14 cellular contexts compared by ENCODE assay signal in genomic region chr4:2432991-2433530, GRCh38. TPM values are rescaled to one million over a fixed set of nuclear protein-coding genes. Genes with fewer than 3 reads are reported as not detected.
DNase-seq lines count a peak whose midpoint lies in the region; ATAC-seq and TF ChIP-seq lines count a peak whose summit lies in the region.
"Had no signal": no experiment of that assay in that cellular context is flagged by ENCODE, and none has a peak within 500 bp of the region (broad histone marks: within the 10 kb centered on the region; RNA-seq: fewer than 3 reads in every experiment).

No MANE protein-coding gene starts in this region.

- H3K27ac Mint-ChIP-seq in CD8-positive, alpha-beta T cell, result no peak overlapping the region

- H3K9me3 Mint-ChIP-seq in CD8-positive, alpha-beta T cell, result no peaks in the 10 kb centered on the region
- H3K9me3 Mint-ChIP-seq: naive thymus-derived CD8-positive, alpha-beta T cell had no signal

- H3K9me3 ChIP-seq in heart left ventricle, result no peaks in the 10 kb centered on the region
- no peaks in the 10 kb centered on the region for H3K9me3 ChIP-seq in upper lobe of right lung
- no peaks in the 10 kb centered on the region for H3K9me3 ChIP-seq in CD8-positive, alpha-beta T cell (ENCODE audit: low read length)
- H3K9me3 ChIP-seq: stomach had no signal

- POLR2A ChIA-PET in CD8-positive, alpha-beta T cell (lab: Charles Lee), result no interaction called here

- H3K36me3 ChIP-seq in heart left ventricle (no peaks in the 10 kb centered on the region), upper lobe of right lung (no peaks in the 10 kb centered on the region)
- H3K36me3 ChIP-seq in CD8-positive, alpha-beta T cell (ENCODE audit: insufficient read depth, low read length), result no peaks in the 10 kb centered on the region
- H3K36me3 ChIP-seq: stomach had no signal

- intact Hi-C loops in heart left ventricle (cut with DNase I), result no loop called here
- intact Hi-C loops in cardiac septum (cut with DNase I), result no loop called here
- intact Hi-C loops in upper lobe of right lung (cut with DNase I), result no loop called here
- intact Hi-C loops in CD8-positive, alpha-beta T cell (cut with DNase I, micrococcal nuclease), result no loop called here

- no peak overlapping the region for H3K27ac ChIP-seq in heart left ventricle
- H3K27ac ChIP-seq in upper lobe of right lung, result no peak overlapping the region
- H3K27ac ChIP-seq in CD8-positive, alpha-beta T cell (ENCODE audit: low read depth, low read length), result no peak overlapping the region
- H3K27ac ChIP-seq: stomach had no signal

- no peaks in the 10 kb centered on the region for H3K27me3 Mint-ChIP-seq in CD8-positive, alpha-beta T cell (ENCODE audit: low read depth)

- H3K4me3 Mint-ChIP-seq in CD8-positive, alpha-beta T cell, result no peak overlapping the region
- H3K4me3 Mint-ChIP-seq: naive thymus-derived CD8-positive, alpha-beta T cell had no signal

- CTCF ChIA-PET in CD8-positive, alpha-beta T cell (lab: Charles Lee), result interaction anchor here (0.5 to 2.2 kb wide), 2 partner anchors 213 to 1072 kb away, joined by 3 to 9 read pairs; no protein-coding TSS in a partner anchor

- TF ChIP-seq POLR2A in heart left ventricle (IDR thresholded peaks at IDR 0.05), result no peak

- no peaks in the 10 kb centered on the region for H3K27me3 ChIP-seq in heart left ventricle
- H3K27me3 ChIP-seq in upper lobe of right lung, result no peaks in the 10 kb centered on the region
- no peaks in the 10 kb centered on the region for H3K27me3 ChIP-seq in CD8-positive, alpha-beta T cell (ENCODE audit: insufficient read depth, low read length)

- H3K4me1 ChIP-seq in heart left ventricle, result no peaks in the 10 kb centered on the region
- no peaks in the 10 kb centered on the region for H3K4me1 ChIP-seq in upper lobe of right lung
- H3K4me1 ChIP-seq in CD8-positive, alpha-beta T cell (ENCODE audit: insufficient read depth, low read length), result no peaks in the 10 kb centered on the region
- H3K4me1 ChIP-seq: stomach had no signal

- TF ChIP-seq CTCF in heart left ventricle (IDR thresholded peaks at IDR 0.05) (no peak), upper lobe of right lung (IDR thresholded peaks at IDR 0.05) (no peak)
- TF ChIP-seq CTCF in CD8-positive, alpha-beta T cell (IDR thresholded peaks at IDR 0.05), result no peak

- no peaks in the 10 kb centered on the region for H3K4me1 Mint-ChIP-seq in CD8-positive, alpha-beta T cell (ENCODE audit: low read depth)
- H3K4me1 Mint-ChIP-seq: naive thymus-derived CD8-positive, alpha-beta T cell had no signal

- ATAC-seq in heart left ventricle (peak; percentile 22 to 68 (median 39)), upper lobe of right lung (no peak)
- ATAC-seq in CD8-positive, alpha-beta T cell, result no peak
- ATAC-seq: naive thymus-derived CD8-positive, alpha-beta T cell had no signal

- 64 to 78% (median 73%) methylated on average over 8 to 20 of the region's 20 CpGs for WGBS in heart left ventricle, 4 donors

- no peaks in the 10 kb centered on the region for H3K36me3 Mint-ChIP-seq in CD8-positive, alpha-beta T cell
- H3K36me3 Mint-ChIP-seq: naive thymus-derived CD8-positive, alpha-beta T cell had no signal

- DNase-seq in heart left ventricle (peak in 1 of 5 donors; percentile 60), cardiac septum (ENCODE audit: low spot score) (no peak), cerebellar cortex (ENCODE audit: low spot score) (peak; percentile 78), left kidney (ENCODE audit: low read depth, low spot score) (peak; percentile 60), upper lobe of right lung (peak; percentile 55), NCI-H2081 (lab: John Stamatoyannopoulos, UW) (no peak), GDM1 (lab: John Stamatoyannopoulos, UW) (no peak)
- no peak for DNase-seq in CD8-positive, alpha-beta T cell
- DNase-seq: activated CD4-positive, alpha-beta T cell treated with anti-CD3 and anti-CD28 coated beads, Interleukin-2, amount 50 U/mL, for 1 hour; activated naive CD4-positive, alpha-beta T cell; MM.1S; naive thymus-derived CD8-positive, alpha-beta T cell; NCI-H510A; stomach had no signal

- H3K4me3 ChIP-seq in heart left ventricle (no peak overlapping the region), upper lobe of right lung (no peak overlapping the region)
- H3K4me3 ChIP-seq in CD8-positive, alpha-beta T cell (ENCODE audit: low read depth, low read length), result no peak overlapping the region
- H3K4me3 ChIP-seq: stomach had no signal

RNA-seq across cellular contexts. Expression of gene CFAP99, which starts 14.3 kb away (rescaled TPM):
- not detected for total RNA-seq in heart left ventricle
- polyA plus RNA-seq in heart left ventricle, result not detected
- not detected for total RNA-seq in cardiac septum
- not detected for total RNA-seq in upper lobe of right lung
- under 1 TPM; 0.22 to 0.36 TPM for total RNA-seq in CD8-positive, alpha-beta T cell
- total RNA-seq: naive thymus-derived CD8-positive, alpha-beta T cell had no signal

RNA-seq across cellular contexts. Expression of gene ZFYVE28, which starts 14.6 kb away (rescaled TPM):
- total RNA-seq in heart left ventricle, result 10 to 100 TPM in 2 of 9 donors, 1 to 10 TPM in 7; 2.6 to 11.9 (median 5.6) TPM
- 1 to 10 TPM; 4.3 to 5.0 TPM for polyA plus RNA-seq in heart left ventricle
- 4.4 TPM for total RNA-seq in cardiac septum
- 16.6 TPM for total RNA-seq in upper lobe of right lung
- total RNA-seq in CD8-positive, alpha-beta T cell, result 10 to 100 TPM; 16.5 to 20.2 TPM

RNA-seq across cellular contexts. Expression of gene RNF4, which starts 35.8 kb away (rescaled TPM):
- total RNA-seq in heart left ventricle (10 to 100 TPM; 24.3 to 45.7 (median 30.8) TPM), cardiac septum (29.7 TPM), upper lobe of right lung (41.0 TPM)
- 10 to 100 TPM; 10.6 to 36.3 TPM for polyA plus RNA-seq in heart left ventricle
- total RNA-seq in CD8-positive, alpha-beta T cell, result 100 to 1,000 TPM; 130 to 134 TPM

Comparison
In these comparisons a context has a peak if more than half of its experiments do, and no peak if none do; other contexts are left out.
1. ATAC-seq: peak in heart left ventricle (4 of 4); none in upper lobe of right lung (single experiment) and CD8-positive, alpha-beta T cell (single experiment).
2. DNase-seq: peak in cerebellar cortex (single experiment), left kidney (single experiment) and upper lobe of right lung (single experiment); none in cardiac septum (single experiment), NCI-H2081 (0 of 2), GDM1 (single experiment) and CD8-positive, alpha-beta T cell (0 of 7).